Comparison of ENCODE assay signal across 9 cellular contexts in genomic region chr10:84264611-84265141, GRCh38. TPM values are rescaled to one million over a fixed set of nuclear protein-coding genes. Genes with fewer than 3 reads are reported as not detected.
DNase-seq lines count a peak whose midpoint lies in the region; ATAC-seq lines count a peak whose summit lies in the region.
"Had no signal": no experiment of that assay in that cellular context is flagged by ENCODE, and none has a peak within 500 bp of the region (broad histone marks: within the 10 kb centered on the region; RNA-seq: fewer than 3 reads in every experiment).

No MANE protein-coding gene starts in this region.

- H3K36me3 Mint-ChIP-seq in CD8-positive, alpha-beta memory T cell, result peaks cover 0 to 1% (median 0%) of the 10 kb centered on the region in 3 donors
- H3K36me3 Mint-ChIP-seq in activated CD8-positive, alpha-beta T cell treated with anti-CD3 and anti-CD28 coated beads, Interleukin-2, amount 10 ng/mL, durations not matched to agents 7 days and 5 days (ENCODE audit: low read depth), result no peaks in the 10 kb centered on the region
- peaks cover 3% of the 10 kb centered on the region for H3K36me3 Mint-ChIP-seq in effector memory CD8-positive, alpha-beta T cell (ENCODE audit: insufficient read depth)
- H3K36me3 Mint-ChIP-seq: activated naive CD8-positive, alpha-beta T cell had no signal

- H3K9me3 ChIP-seq in CD8-positive, alpha-beta memory T cell (ENCODE audit: low read length), result no peaks in the 10 kb centered on the region

- peaks cover 5 to 13% (median 9%) of the 10 kb centered on the region in 3 donors for H3K4me1 Mint-ChIP-seq in CD8-positive, alpha-beta memory T cell
- H3K4me1 Mint-ChIP-seq in activated CD8-positive, alpha-beta T cell treated with anti-CD3 and anti-CD28 coated beads, Interleukin-2, amount 10 ng/mL, durations not matched to agents 7 days and 5 days (ENCODE audit: low read depth), result peaks cover 18% of the 10 kb centered on the region
- H3K4me1 Mint-ChIP-seq in effector memory CD8-positive, alpha-beta T cell (ENCODE audit: low read depth in 2 of 2), result peaks cover 9 to 10% of the 10 kb centered on the region in 2 donors

- peaks cover 9 to 39% of the 10 kb centered on the region in 2 donors for H3K27me3 Mint-ChIP-seq in CD8-positive, alpha-beta memory T cell
- peaks cover 18% of the 10 kb centered on the region for H3K27me3 Mint-ChIP-seq in activated CD8-positive, alpha-beta T cell treated with anti-CD3 and anti-CD28 coated beads, Interleukin-2, amount 10 ng/mL, durations not matched to agents 7 days and 5 days (ENCODE audit: low read depth)
- peaks cover 29 to 66% of the 10 kb centered on the region in 2 donors for H3K27me3 Mint-ChIP-seq in effector memory CD8-positive, alpha-beta T cell

- peak; percentile 48 to 76 (median 58) for DNase-seq in CD8-positive, alpha-beta memory T cell
- DNase-seq in NCI-H774 (lab: John Stamatoyannopoulos, UW) (peak; percentile 39), midbrain (lab: John Stamatoyannopoulos, UW) (peak; percentile 66)
- peak; percentile 82 for DNase-seq in activated CD8-positive, alpha-beta T cell treated with anti-CD3 and anti-CD28 coated beads, Interleukin-2, amount 10 ng/mL, durations not matched to agents 7 days and 5 days
- DNase-seq in effector memory CD8-positive, alpha-beta T cell, result peak; percentile 64 to 77 (median 64)
- DNase-seq in stimulated activated CD8-positive, alpha-beta memory T cell treated with anti-CD3 and anti-CD28 coated beads, Interleukin-2, amount 100 ng/mL, for 48 hours (ENCODE audit: low read depth in 2 of 2), result peak; percentile 51 to 61

- H3K4me3 ChIP-seq in CD8-positive, alpha-beta memory T cell (ENCODE audit: low read length), result no peak overlapping the region

- no peaks in the 10 kb centered on the region for H3K36me3 ChIP-seq in CD8-positive, alpha-beta memory T cell (ENCODE audit: insufficient read depth, low read length)

- POLR2A ChIA-PET in CD8-positive, alpha-beta memory T cell (lab: Charles Lee), result no interaction called here
- POLR2A ChIA-PET in activated CD8-positive, alpha-beta T cell treated with anti-CD3 and anti-CD28 coated beads, Interleukin-2, amount 10 ng/mL, durations not matched to agents 7 days and 5 days (lab: Charles Lee), result interaction anchor here (0.8 to 1.0 kb wide), 2 partner anchors 66 to 273 kb away, joined by 3 to 4 read pairs; no protein-coding TSS in a partner anchor

- peaks cover 5% of the 10 kb centered on the region for H3K27me3 ChIP-seq in CD8-positive, alpha-beta memory T cell (ENCODE audit: insufficient read depth, low read length, poor library complexity, severe bottlenecking)

- no peaks in the 10 kb centered on the region for H3K9me3 Mint-ChIP-seq in CD8-positive, alpha-beta memory T cell
- H3K9me3 Mint-ChIP-seq in activated CD8-positive, alpha-beta T cell treated with anti-CD3 and anti-CD28 coated beads, Interleukin-2, amount 10 ng/mL, durations not matched to agents 7 days and 5 days (ENCODE audit: insufficient read depth), result no peaks in the 10 kb centered on the region
- no peaks in the 10 kb centered on the region for H3K9me3 Mint-ChIP-seq in effector memory CD8-positive, alpha-beta T cell

- H3K4me3 Mint-ChIP-seq in CD8-positive, alpha-beta memory T cell, result no peak overlapping the region
- no peak overlapping the region for H3K4me3 Mint-ChIP-seq in activated CD8-positive, alpha-beta T cell treated with anti-CD3 and anti-CD28 coated beads, Interleukin-2, amount 10 ng/mL, durations not matched to agents 7 days and 5 days
- H3K4me3 Mint-ChIP-seq in effector memory CD8-positive, alpha-beta T cell, result no peak overlapping the region
- H3K4me3 Mint-ChIP-seq: activated naive CD8-positive, alpha-beta T cell had no signal

- H3K4me1 ChIP-seq in CD8-positive, alpha-beta memory T cell (ENCODE audit: insufficient read depth, low read length), result no peaks in the 10 kb centered on the region

- ATAC-seq in GM19397 (IDR thresholded peaks at IDR 0.05; ENCODE audit: unreplicated experiment) (peak; percentile 90), HG03442 (IDR thresholded peaks at IDR 0.05; ENCODE audit: unreplicated experiment) (peak; percentile 89)
- ATAC-seq in activated CD8-positive, alpha-beta T cell treated with anti-CD3 and anti-CD28 coated beads, Interleukin-2, amount 10 ng/mL, durations not matched to agents 7 days and 5 days, result peak; percentile 97
- peak; percentile 93 for ATAC-seq in effector memory CD8-positive, alpha-beta T cell (replicated peaks)

- H3K27ac ChIP-seq in CD8-positive, alpha-beta memory T cell (ENCODE audit: low read depth, low read length), result no peak overlapping the region

- no peak overlapping the region for H3K27ac Mint-ChIP-seq in CD8-positive, alpha-beta memory T cell
- no peak overlapping the region for H3K27ac Mint-ChIP-seq in activated CD8-positive, alpha-beta T cell treated with anti-CD3 and anti-CD28 coated beads, Interleukin-2, amount 10 ng/mL, durations not matched to agents 7 days and 5 days
- H3K27ac Mint-ChIP-seq in effector memory CD8-positive, alpha-beta T cell, result no peak overlapping the region
- H3K27ac Mint-ChIP-seq: activated naive CD8-positive, alpha-beta T cell had no signal

- CTCF ChIA-PET in CD8-positive, alpha-beta memory T cell (lab: Charles Lee), result interaction anchor here (0.7 to 9.6 kb wide), 14 partner anchors 8 to 287 kb away, joined by 3 to 191 read pairs (median 4); no protein-coding TSS in a partner anchor
- CTCF ChIA-PET in activated CD8-positive, alpha-beta T cell treated with anti-CD3 and anti-CD28 coated beads, Interleukin-2, amount 10 ng/mL, durations not matched to agents 7 days and 5 days (lab: Charles Lee), result interaction anchor here (0.6 to 11.7 kb wide), 21 partner anchors 9 to 273 kb away, joined by 3 to 260 read pairs (median 5); no protein-coding TSS in a partner anchor

RNA-seq across cellular contexts. Expression of gene RGR, which starts 19.8 kb away (rescaled TPM):
- not detected for total RNA-seq in CD8-positive, alpha-beta memory T cell
- polyA plus RNA-seq in CD8-positive, alpha-beta memory T cell, result not detected
- total RNA-seq in activated CD8-positive, alpha-beta T cell treated with anti-CD3 and anti-CD28 coated beads, Interleukin-2, amount 10 ng/mL, durations not matched to agents 7 days and 5 days, result not detected

RNA-seq across cellular contexts. Expression of gene LRIT1, which starts 23.3 kb away (rescaled TPM):
- total RNA-seq in CD8-positive, alpha-beta memory T cell, result not detected
- not detected for polyA plus RNA-seq in CD8-positive, alpha-beta memory T cell
- total RNA-seq in activated CD8-positive, alpha-beta T cell treated with anti-CD3 and anti-CD28 coated beads, Interleukin-2, amount 10 ng/mL, durations not matched to agents 7 days and 5 days, result not detected

RNA-seq across cellular contexts. Expression of gene LRIT2, which starts 39.3 kb away (rescaled TPM):
- not detected for total RNA-seq in CD8-positive, alpha-beta memory T cell
- polyA plus RNA-seq in CD8-positive, alpha-beta memory T cell, result not detected
- total RNA-seq in activated CD8-positive, alpha-beta T cell treated with anti-CD3 and anti-CD28 coated beads, Interleukin-2, amount 10 ng/mL, durations not matched to agents 7 days and 5 days, result not detected
